In genomic region chr5:11912-12311, GRCh38 we compare ENCODE assay signal across 21 cellular contexts.
DNase-seq lines count a peak whose midpoint lies in the region; TF ChIP-seq lines count a peak whose summit lies in the region.
"Had no signal": no experiment of that assay in that cellular context is flagged by ENCODE, and none has a peak within 500 bp of the region (broad histone marks: within the 10 kb centered on the region; RNA-seq: fewer than 3 reads in every experiment).

No MANE protein-coding gene starts in this region.

- no peak overlapping the region for H3K27ac ChIP-seq in HEK293 (ENCODE audit: extremely low read depth, low read depth, low read length)
- no peak overlapping the region for H3K27ac ChIP-seq in fibroblast of lung (ENCODE audit: insufficient read depth, low read length)
- H3K27ac ChIP-seq: breast epithelium, hepatocyte, neural progenitor cell, thoracic aorta, WERI-Rb-1 had no signal

- H3K79me2 ChIP-seq in fibroblast of lung (ENCODE audit: control insufficient read depth, insufficient read depth, low read length), result no peaks in the 10 kb centered on the region
- H3K79me2 ChIP-seq: hepatocyte had no signal

- no peaks in the 10 kb centered on the region for H4K20me1 ChIP-seq in fibroblast of lung (ENCODE audit: control insufficient read depth, extremely low read depth, insufficient read depth, low read length)

- DNase-seq in SK-MEL-5 (ENCODE audit: low read depth, low spot score) (peak; percentile 43), fibroblast of lung (ENCODE audit: low read depth in 2 of 2) (peak; percentile 14 to 36), retina (peak; percentile 19), D341Med (ENCODE audit: low spot score) (no peak), NCI-H2081 (lab: John Stamatoyannopoulos, UW) (no peak)
- no peak for DNase-seq in stimulated activated naive CD4-positive, alpha-beta T cell (lab: John Stamatoyannopoulos, UW)
- DNase-seq: activated CD4-positive, alpha-beta T cell treated with anti-CD3 and anti-CD28 coated beads, Interleukin-2, amount 50 U/mL, for 1 hour; activated CD8-positive, alpha-beta memory T cell treated with anti-CD3 and anti-CD28 coated beads, Interleukin-2, amount 50 U/mL, for 48 hours; DMS53; left ventricle myocardium superior; NCI-H526; RPMI8226; SK-N-SH; stimulated activated CD4-positive, alpha-beta T cell treated with anti-CD3 and anti-CD28 coated beads, Interleukin-2, amount 100 ng/mL, for 48 hours; stimulated activated naive CD4-positive, alpha-beta T cell treated with Interleukin-2 at 50 U/mL for 16 hours; WERI-Rb-1 had no signal

- no peaks in the 10 kb centered on the region for H3K4me1 ChIP-seq in HEK293 (ENCODE audit: control insufficient read depth, insufficient read depth, low read length)
- H3K4me1 ChIP-seq in fibroblast of lung (ENCODE audit: control insufficient read depth, extremely low read depth, insufficient read depth, low read length), result no peaks in the 10 kb centered on the region
- H3K4me1 ChIP-seq: breast epithelium, neural progenitor cell had no signal

- H3K4me3 ChIP-seq in HEK293 (ENCODE audit: low read depth, low read length) (no peak overlapping the region), fibroblast of lung (replicated peaks in 1 of 4; ENCODE audit: control extremely low read depth in 1 of 4, insufficient read depth in 1 of 4, low read depth in 3 of 4, low read length in 4 of 4) (no peak overlapping the region)
- H3K4me3 ChIP-seq: breast epithelium, hepatocyte, neural progenitor cell, thoracic aorta had no signal

- in situ Hi-C loops in SK-MEL-5 (cut with HindIII; ENCODE audit: low pct_unique_long_range_greater_than_20kb, low sequenced_read_pairs), result no loop called here

- H3K9me3 ChIP-seq in HEK293 (ENCODE audit: control insufficient read depth, insufficient read depth, low read depth, low read length), result no peaks in the 10 kb centered on the region
- H3K9me3 ChIP-seq in fibroblast of lung (ENCODE audit: control insufficient read depth, insufficient read depth, low read depth, low read length), result no peaks in the 10 kb centered on the region
- H3K9me3 ChIP-seq: breast epithelium, SK-N-SH, thoracic aorta had no signal

- CTCF ChIA-PET in HEK293 (lab: Yijun Ruan, JAX), result no interaction called here

- no peaks in the 10 kb centered on the region for H3K27me3 ChIP-seq in fibroblast of lung (ENCODE audit: control insufficient read depth, insufficient read depth, low read length)
- H3K27me3 ChIP-seq: breast epithelium, hepatocyte, neural progenitor cell had no signal

- no peak overlapping the region for H3K9ac ChIP-seq in fibroblast of lung (ENCODE audit: insufficient read depth, low read length)
- H3K9ac ChIP-seq: neural progenitor cell, SK-N-SH had no signal

- POLR2A ChIA-PET in HEK293 (lab: Yijun Ruan, JAX), result interaction anchor here (0.5 kb wide), 1 partner anchor 206 kb away, joined by 3 read pairs; the partner anchor contains the start of gene SDHA

- no peak for TF ChIP-seq CTCF in HEK293 (tag by site-specific recombination; IDR thresholded peaks at IDR 0.05)
- TF ChIP-seq CTCF in fibroblast of lung (conservative IDR thresholded peaks at IDR 0.05 in 1 of 2, IDR thresholded peaks at IDR 0.05 in 1 of 2; ENCODE audit: low read depth in 1 of 2, low read length in 2 of 2), result no peak

- H2AFZ ChIP-seq in fibroblast of lung (ENCODE audit: low read length), result no peak overlapping the region
- H2AFZ ChIP-seq: hepatocyte, neural progenitor cell had no signal

- H3K36me3 ChIP-seq in HEK293 (ENCODE audit: control insufficient read depth in 2 of 2, insufficient read depth in 1 of 2, low read length in 2 of 2) (no peaks in the 10 kb centered on the region), fibroblast of lung (ENCODE audit: control insufficient read depth, insufficient read depth, low read length) (no peaks in the 10 kb centered on the region)
- H3K36me3 ChIP-seq: breast epithelium, neural progenitor cell, thoracic aorta, WERI-Rb-1 had no signal

- H3K4me2 ChIP-seq in fibroblast of lung (ENCODE audit: extremely low read depth, insufficient read depth, low read length), result no peak overlapping the region
- H3K4me2 ChIP-seq: hepatocyte, neural progenitor cell, SK-N-SH had no signal

TF ChIP-seq in HEK293, 187 proteins besides CTCF, POLR2A, EP300 and RAD21 (continues in another document):
- no peak for TF ChIP-seq ZNF626 (tag by site-specific recombination; IDR thresholded peaks at IDR 0.05)
- TF ChIP-seq ZBTB44 (tag by site-specific recombination; IDR thresholded peaks at IDR 0.05), result peak; percentile 71; the same call in 1 of the 2 replicates
- TF ChIP-seq BCL6B (tag by site-specific recombination; IDR thresholded peaks at IDR 0.05), result no peak
- TF ChIP-seq ZBTB17 (tag by site-specific recombination; IDR thresholded peaks at IDR 0.05), result no peak
- no peak for TF ChIP-seq ZNF121 (tag by site-specific recombination; IDR thresholded peaks at IDR 0.05)
- no peak for TF ChIP-seq TSHZ1 (tag by site-specific recombination; IDR thresholded peaks at IDR 0.05; ENCODE audit: borderline replicate concordance)
- TF ChIP-seq ZNF629 (tag by site-specific recombination; IDR thresholded peaks at IDR 0.05), result no peak
- no peak for TF ChIP-seq ZNF239 (tag by site-specific recombination; IDR thresholded peaks at IDR 0.05)
- no peak for TF ChIP-seq TCF7L2 (IDR thresholded peaks at IDR 0.05; ENCODE audit: borderline replicate concordance, low read depth, low read length)
- TF ChIP-seq ZFP3 (tag by site-specific recombination; IDR thresholded peaks at IDR 0.05; ENCODE audit: low read depth), result no peak
- TF ChIP-seq ZNF530 (tag by site-specific recombination; IDR thresholded peaks at IDR 0.05; ENCODE audit: low read depth), result peak; percentile 85; the same call in 1 of the 2 replicates
- TF ChIP-seq ZNF184 (tag by site-specific recombination; IDR thresholded peaks at IDR 0.05), result no peak
- TF ChIP-seq, protein P1, sequence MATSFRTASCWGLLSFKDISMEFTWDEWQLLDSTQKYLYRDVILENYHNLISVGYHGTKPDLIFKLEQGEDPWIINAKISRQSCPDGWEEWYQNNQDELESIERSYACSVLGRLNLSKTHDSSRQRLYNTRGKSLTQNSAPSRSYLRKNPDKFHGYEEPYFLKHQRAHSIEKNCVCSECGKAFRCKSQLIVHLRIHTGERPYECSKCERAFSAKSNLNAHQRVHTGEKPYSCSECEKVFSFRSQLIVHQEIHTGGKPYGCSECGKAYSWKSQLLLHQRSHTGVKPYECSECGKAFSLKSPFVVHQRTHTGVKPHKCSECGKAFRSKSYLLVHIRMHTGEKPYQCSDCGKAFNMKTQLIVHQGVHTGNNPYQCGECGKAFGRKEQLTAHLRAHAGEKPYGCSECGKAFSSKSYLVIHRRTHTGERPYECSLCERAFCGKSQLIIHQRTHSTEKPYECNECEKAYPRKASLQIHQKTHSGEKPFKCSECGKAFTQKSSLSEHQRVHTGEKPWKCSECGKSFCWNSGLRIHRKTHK (tag by site-specific recombination; IDR thresholded peaks at IDR 0.05), result no peak

Comparison
In these comparisons a context has a peak if more than half of its experiments do, and no peak if none do; other contexts are left out.
1. DNase-seq: peak in SK-MEL-5 (single experiment), fibroblast of lung (2 of 2) and retina (single experiment); none in stimulated activated naive CD4-positive, alpha-beta T cell (0 of 6), D341Med (single experiment) and NCI-H2081 (0 of 2).